In the genomic region with DNA sequence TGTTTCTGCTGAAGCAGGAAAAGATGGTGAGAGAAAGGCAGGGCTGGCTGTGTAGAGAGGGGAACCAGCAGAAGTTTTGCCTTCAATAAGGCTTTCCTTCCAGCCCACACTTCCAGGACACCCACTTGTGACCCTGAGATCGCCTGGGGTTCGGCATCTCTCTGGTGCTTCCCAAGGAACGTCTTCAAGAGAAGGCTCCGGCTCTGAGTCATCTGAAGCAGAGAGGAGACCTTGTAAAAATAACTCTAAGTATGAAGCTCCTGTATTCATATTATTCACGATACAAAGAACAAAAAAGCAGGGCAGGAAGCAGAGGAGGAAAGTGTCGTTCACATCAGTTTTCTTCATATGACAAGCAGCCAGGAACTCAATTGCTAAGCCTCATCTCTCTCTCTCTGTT, we compare ENCODE assay signal across 11 cellular contexts.
A peak's percentile ranks its signal among the peaks of the same experiment; 100 is the strongest.
DNase-seq lines count a peak whose midpoint lies in the region; ATAC-seq, FAIRE-seq and TF ChIP-seq lines count a peak whose summit lies in the region.
"Had no signal": no experiment of that assay in that cellular context is flagged by ENCODE, and none has a peak within 500 bp of the region (broad histone marks: within the 10 kb centered on the region; RNA-seq: fewer than 3 reads in every experiment).

No MANE protein-coding gene starts in this region.

- ATAC-seq in heart right ventricle (no peak), left cardiac atrium (no peak)
- ATAC-seq: mucosa of descending colon had no signal

- H3K9me3 ChIP-seq in heart right ventricle (no peaks in the 10 kb centered on the region), adrenal gland (replicated peaks in 1 of 3) (no peaks in the 10 kb centered on the region), kidney (ENCODE audit: control insufficient read depth in 1 of 2, low read length in 2 of 2) (no peaks in the 10 kb centered on the region)
- H3K9me3 ChIP-seq: mucosa of descending colon had no signal

- TF ChIP-seq CTCF in heart right ventricle (IDR thresholded peaks at IDR 0.05): no peak
- TF ChIP-seq CTCF in adrenal gland (IDR thresholded peaks at IDR 0.05): no peak
- TF ChIP-seq CTCF in kidney (IDR thresholded peaks at IDR 0.05; ENCODE audit: borderline replicate concordance, extremely low read depth, insufficient read depth): no peak

- no peaks in the 10 kb centered on the region for H3K36me3 ChIP-seq in heart right ventricle
- no peaks in the 10 kb centered on the region for H3K36me3 ChIP-seq in adrenal gland (replicated peaks in 1 of 2)
- H3K36me3 ChIP-seq in kidney (ENCODE audit: control insufficient read depth in 1 of 2, insufficient read depth in 2 of 2, low read length in 2 of 2): no peaks in the 10 kb centered on the region
- H3K36me3 ChIP-seq in urinary bladder (ENCODE audit: insufficient read depth): no peaks in the 10 kb centered on the region

- peak overlapping the region in 7 of 10 donors; percentile 1 to 58 (median 35) for H3K27ac ChIP-seq in heart right ventricle
- peak overlapping the region in 3 of 5 donors; percentile 6 to 38 (median 38) for H3K27ac ChIP-seq in adrenal gland
- H3K27ac ChIP-seq in kidney (ENCODE audit: low read depth in 2 of 2, low read length in 2 of 2): peak overlapping the region in 1 of 2 donors; percentile 37
- H3K27ac ChIP-seq in urinary bladder (ENCODE audit: low read depth): peak overlapping the region; percentile 54

- 53 to 55% methylated on average over 6 of the region's 6 CpGs for WGBS in heart right ventricle, 2 donors
- 24 to 34% (median 29%) methylated on average over 4 to 6 of the region's 6 CpGs for WGBS in adrenal gland, 4 donors
- 21% methylated on average over 6 of the region's 6 CpGs for WGBS in urinary bladder

- intact Hi-C loops in heart right ventricle (cut with DNase I): no loop called here
- intact Hi-C loops in left cardiac atrium (cut with DNase I): no loop called here
- intact Hi-C loops in adrenal gland (cut with DNase I): no loop called here
- intact Hi-C loops in kidney (cut with DNase I): no loop called here

- no peak for FAIRE-seq in kidney (lab: Jason Lieb, UNC)
- no peak for FAIRE-seq in GM19239 (lab: Jason Lieb, UNC)
- no peak for FAIRE-seq in GM12891 (lab: Jason Lieb, UNC)

- TF ChIP-seq POLR2A in adrenal gland (IDR thresholded peaks at IDR 0.05) (no peak), GM12891 (IDR thresholded peaks at IDR 0.05; ENCODE audit: low read depth, low read length) (no peak)

- H3K4me1 ChIP-seq in heart right ventricle (peaks cover 0 to 49% (median 13%) of the 10 kb centered on the region in 9 donors), adrenal gland (replicated peaks in 1 of 2) (peaks cover 6 to 48% of the 10 kb centered on the region in 2 donors), kidney (ENCODE audit: control insufficient read depth in 1 of 2, insufficient read depth in 1 of 2, low read depth in 1 of 2, low read length in 2 of 2) (peaks cover 8 to 10% of the 10 kb centered on the region in 2 donors), urinary bladder (ENCODE audit: insufficient read depth) (peaks cover 5% of the 10 kb centered on the region)

- H3K9ac ChIP-seq in kidney (ENCODE audit: low read length in 2 of 2): no peak overlapping the region

- DNase-seq in heart right ventricle: no peak
- no peak for DNase-seq in left cardiac atrium
- DNase-seq in adrenal gland: peak in 3 of 7 donors; percentile 39 to 44 (median 40)
- peak; percentile 26 for DNase-seq in kidney
- DNase-seq in GM19239 (ENCODE audit: insufficient read length, low spot score): no peak
- DNase-seq in GM12891 (ENCODE audit: insufficient read length, low spot score): no peak
- no peak for DNase-seq in NCI-H1694 treated with DMSO at 0.1 percent for 48 hours (lab: John Stamatoyannopoulos, UW)
- DNase-seq: C1 segment of cervical spinal cord, foreskin melanocyte, mucosa of descending colon had no signal

- H3K27me3 ChIP-seq in heart right ventricle (no peaks in the 10 kb centered on the region), adrenal gland (no peaks in the 10 kb centered on the region)

- no peak overlapping the region for H3K4me3 ChIP-seq in heart right ventricle
- no peak overlapping the region for H3K4me3 ChIP-seq in adrenal gland
- H3K4me3 ChIP-seq in kidney (ENCODE audit: low read length in 2 of 2): no peak overlapping the region
- H3K4me3 ChIP-seq in urinary bladder (ENCODE audit: low read depth, low read length): no peak overlapping the region
- H3K4me3 ChIP-seq: mucosa of descending colon had no signal

TF ChIP-seq in GM12891, 5 proteins besides CTCF, POLR2A, EP300 and RAD21:
- no peak for TF ChIP-seq TAF1 (IDR thresholded peaks at IDR 0.05; ENCODE audit: low read depth, low read length)
